In the genomic region with DNA sequence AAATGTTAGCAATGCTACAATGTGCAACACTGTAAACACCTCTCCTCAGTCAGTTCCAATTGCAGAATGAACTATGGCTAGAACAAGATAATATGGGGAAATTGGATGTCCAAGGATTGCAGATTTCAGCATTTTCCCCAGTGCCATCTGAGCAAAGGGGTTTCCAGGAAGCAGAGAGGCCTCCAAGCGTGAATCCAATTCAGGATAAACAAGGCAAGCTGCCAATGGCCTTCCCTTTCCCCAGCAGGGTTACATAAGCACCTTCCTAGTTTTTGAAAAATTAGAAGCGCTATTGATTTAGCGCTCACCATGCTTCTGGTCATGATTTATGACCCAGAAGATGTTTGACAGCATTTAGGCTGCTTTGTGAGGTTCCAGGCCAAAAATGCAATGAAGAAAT, we compare ENCODE assay signal across 18 cellular contexts.
A peak's percentile ranks its signal among the peaks of the same experiment; 100 is the strongest.
DNase-seq lines count a peak whose midpoint lies in the region; ATAC-seq and TF ChIP-seq lines count a peak whose summit lies in the region.
"Had no signal": no experiment of that assay in that cellular context is flagged by ENCODE, and none has a peak within 500 bp of the region (broad histone marks: within the 10 kb centered on the region; RNA-seq: fewer than 3 reads in every experiment).

No MANE protein-coding gene starts in this region.

- peaks cover 15% of the 10 kb centered on the region for H3K4me1 ChIP-seq in endocrine pancreas (ENCODE audit: control insufficient read depth, insufficient read depth, low read length)
- H3K4me1 ChIP-seq in thyroid gland: no peaks in the 10 kb centered on the region
- H3K4me1 ChIP-seq in vagina: no peaks in the 10 kb centered on the region

- H3K9me3 ChIP-seq in endocrine pancreas (ENCODE audit: control insufficient read depth, low read length) (no peaks in the 10 kb centered on the region), thyroid gland (no peaks in the 10 kb centered on the region), vagina (no peaks in the 10 kb centered on the region)
- H3K9me3 ChIP-seq: mucosa of descending colon, tibial nerve had no signal

- 50 to 53% methylated on average over 3 of the region's 3 CpGs for WGBS in thyroid gland, 2 donors

- H3K27ac ChIP-seq in thyroid gland (no peak overlapping the region), vagina (no peak overlapping the region)
- H3K27ac ChIP-seq: heart right ventricle, tibial nerve had no signal

- intact Hi-C loops in thyroid gland (cut with DNase I) (no loop called here), vagina (cut with DNase I) (no loop called here)

- no peak for ATAC-seq in HG03025 (IDR thresholded peaks at IDR 0.05; ENCODE audit: low FRiP score, unreplicated experiment)
- ATAC-seq: CD8-positive, alpha-beta T cell; heart right ventricle; mucosa of descending colon had no signal

- TF ChIP-seq POLR2A in thyroid gland (IDR thresholded peaks at IDR 0.05): no peak
- TF ChIP-seq POLR2A in vagina (IDR thresholded peaks at IDR 0.05): no peak

- no peaks in the 10 kb centered on the region for H3K27me3 ChIP-seq in endocrine pancreas (ENCODE audit: control insufficient read depth, insufficient read depth, low read length)
- no peaks in the 10 kb centered on the region for H3K27me3 ChIP-seq in thyroid gland
- no peaks in the 10 kb centered on the region for H3K27me3 ChIP-seq in vagina
- H3K27me3 ChIP-seq: heart right ventricle, tibial nerve had no signal

- H3K4me3 ChIP-seq in endocrine pancreas (ENCODE audit: control insufficient read depth, insufficient read depth, low read length) (peak overlapping the region; percentile 26), thyroid gland (replicated peaks in 1 of 3) (no peak overlapping the region), vagina (no peak overlapping the region)
- H3K4me3 ChIP-seq: heart right ventricle, mucosa of descending colon, tibial nerve had no signal

- no peak for TF ChIP-seq CTCF in thyroid gland (IDR thresholded peaks at IDR 0.05)
- no peak for TF ChIP-seq CTCF in vagina (IDR thresholded peaks at IDR 0.05)

- H3K36me3 ChIP-seq in endocrine pancreas (ENCODE audit: control insufficient read depth, insufficient read depth, low read length) (no peaks in the 10 kb centered on the region), thyroid gland (no peaks in the 10 kb centered on the region), vagina (no peaks in the 10 kb centered on the region)
- H3K36me3 ChIP-seq: heart right ventricle, tibial nerve had no signal

- DNase-seq in NCI-H2196 (lab: John Stamatoyannopoulos, UW; ENCODE audit: unreplicated experiment) (peak; percentile 4), NCI-H2196 treated with DMSO at 0.1 percent for 48 hours (lab: John Stamatoyannopoulos, UW; ENCODE audit: unreplicated experiment) (no peak), NCI-H2171 treated with DMSO at 0.1 percent for 48 hours (lab: John Stamatoyannopoulos, UW) (peak; percentile 55), thyroid gland (peak; percentile 20 to 30), DMS114 treated with DMSO at 0.1 percent for 48 hours (lab: John Stamatoyannopoulos, UW; ENCODE audit: unreplicated experiment) (no peak), vagina (ENCODE audit: extremely low spot score in 2 of 2) (no peak)
- DNase-seq: activated B cell treated with CpG ODN at 0.5 μM for 24 hours; activated gamma-delta T cell; CD8-positive, alpha-beta T cell; H9; heart right ventricle; kidney; mucosa of descending colon; stimulated activated CD4-positive, alpha-beta T cell treated with anti-CD3 and anti-CD28 coated beads, Interleukin-4, amount 100 ng/mL, for 1 hour; stimulated activated CD8-positive, alpha-beta memory T cell treated with anti-CD3 and anti-CD28 coated beads, Interleukin-4, amount 100 ng/mL, for 48 hours had no signal

- H3K9ac ChIP-seq in endocrine pancreas (ENCODE audit: control insufficient read depth, insufficient read depth, low read length): no peak overlapping the region

Comparison
In these comparisons a context has a peak if more than half of its experiments do, and no peak if none do; other contexts are left out.
1. DNase-seq: peak in NCI-H2196 (single experiment), NCI-H2171 treated with DMSO at 0.1 percent for 48 hours (single experiment) and thyroid gland (2 of 2); none in NCI-H2196 treated with DMSO at 0.1 percent for 48 hours (single experiment), DMS114 treated with DMSO at 0.1 percent for 48 hours (single experiment) and vagina (0 of 2).